In genomic region chr1:167933779-167934178, GRCh38 we compare ENCODE assay signal across 11 cellular contexts. TPM values are rescaled to one million over a fixed set of nuclear protein-coding genes. Genes with fewer than 3 reads are reported as not detected.
DNase-seq lines count a peak whose midpoint lies in the region; ATAC-seq and TF ChIP-seq lines count a peak whose summit lies in the region.
"Had no signal": no experiment of that assay in that cellular context is flagged by ENCODE, and none has a peak within 500 bp of the region (broad histone marks: within the 10 kb centered on the region; RNA-seq: fewer than 3 reads in every experiment).

No MANE protein-coding gene starts in this region.

- H4K20me1 ChIP-seq in SU-DHL-6 (ENCODE audit: low read depth, low read length) (peaks cover 9% of the 10 kb centered on the region; the same call in 1 of the 2 replicates), smooth muscle cell (ENCODE audit: low read depth) (peaks cover 46% of the 10 kb centered on the region)

- H3K27ac Mint-ChIP-seq in activated CD4-positive, alpha-beta T cell treated with anti-CD3 and anti-CD28 coated beads, Interleukin-2, amount 10 ng/mL, durations not matched to agents 24 days and 14 days, result no peak overlapping the region

- H3K4me1 Mint-ChIP-seq in activated CD4-positive, alpha-beta T cell treated with anti-CD3 and anti-CD28 coated beads, Interleukin-2, amount 10 ng/mL, durations not matched to agents 24 days and 14 days, result peaks cover 32% of the 10 kb centered on the region

- H3K9me2 ChIP-seq in SU-DHL-6 (replicated peaks; ENCODE audit: insufficient read depth, low read length), result no peaks in the 10 kb centered on the region

- intact Hi-C loops in activated CD4-positive, alpha-beta T cell treated with anti-CD3 and anti-CD28 coated beads, Interleukin-2, amount 10 ng/mL, durations not matched to agents 24 days and 14 days (cut with micrococcal nuclease), result no loop called here

- no peak for TF ChIP-seq CTCF in SU-DHL-6 (IDR thresholded peaks at IDR 0.05; ENCODE audit: insufficient read depth, low read length, poor library complexity, severe bottlenecking)
- no peak for TF ChIP-seq CTCF in foreskin fibroblast (IDR thresholded peaks at IDR 0.05; ENCODE audit: low read depth, low read length)
- TF ChIP-seq CTCF in smooth muscle cell (IDR thresholded peaks at IDR 0.05; ENCODE audit: borderline replicate concordance, insufficient read depth, poor library complexity, severe bottlenecking), result no peak

- H3K9me3 ChIP-seq in SU-DHL-6 (ENCODE audit: insufficient read depth, low read length) (no peaks in the 10 kb centered on the region), smooth muscle cell (replicated peaks; ENCODE audit: low read depth) (no peaks in the 10 kb centered on the region)
- H3K9me3 ChIP-seq: SJCRH30 had no signal

- DNase-seq in activated CD4-positive, alpha-beta T cell treated with anti-CD3 and anti-CD28 coated beads, Interleukin-2, amount 10 ng/mL, durations not matched to agents 24 days and 14 days, result no peak
- DNase-seq in activated CD4-positive, alpha-beta T cell treated with anti-CD3 and anti-CD28 coated beads, Interleukin-2, amount 50 U/mL, for 48 hours, result no peak
- DNase-seq in foreskin fibroblast, result no peak
- no peak for DNase-seq in smooth muscle cell (lab: John Stamatoyannopoulos, UW; ENCODE audit: unreplicated experiment)
- no peak for DNase-seq in SW 1271 (lab: John Stamatoyannopoulos, UW)
- no peak for DNase-seq in AG08395 (ENCODE audit: low spot score)
- DNase-seq: effector CD4-positive, alpha-beta T cell; NCI-H187 treated with DMSO at 0.1 percent for 48 hours; SJCRH30 had no signal

- H3K27me3 Mint-ChIP-seq in activated CD4-positive, alpha-beta T cell treated with anti-CD3 and anti-CD28 coated beads, Interleukin-2, amount 10 ng/mL, durations not matched to agents 24 days and 14 days, result no peaks in the 10 kb centered on the region

- no peak overlapping the region for H3K27ac ChIP-seq in SU-DHL-6 (ENCODE audit: low read depth, low read length)
- peak overlapping the region; percentile 97 for H3K27ac ChIP-seq in smooth muscle cell (ENCODE audit: low read depth)
- H3K27ac ChIP-seq: SJCRH30 had no signal

- H2AFZ ChIP-seq in SU-DHL-6 (ENCODE audit: low read depth, low read length, severe bottlenecking), result no peak overlapping the region
- H2AFZ ChIP-seq in smooth muscle cell (ENCODE audit: low read depth), result no peak overlapping the region

- H3K36me3 Mint-ChIP-seq in activated CD4-positive, alpha-beta T cell treated with anti-CD3 and anti-CD28 coated beads, Interleukin-2, amount 10 ng/mL, durations not matched to agents 24 days and 14 days (ENCODE audit: low read depth), result peaks cover 2% of the 10 kb centered on the region

- H3K4me3 Mint-ChIP-seq in activated CD4-positive, alpha-beta T cell treated with anti-CD3 and anti-CD28 coated beads, Interleukin-2, amount 10 ng/mL, durations not matched to agents 24 days and 14 days, result peak overlapping the region; percentile 1

- H3K9ac ChIP-seq in SU-DHL-6 (ENCODE audit: low read length) (no peak overlapping the region), smooth muscle cell (ENCODE audit: low read depth) (no peak overlapping the region)

- H3K9me3 Mint-ChIP-seq in activated CD4-positive, alpha-beta T cell treated with anti-CD3 and anti-CD28 coated beads, Interleukin-2, amount 10 ng/mL, durations not matched to agents 24 days and 14 days, result no peaks in the 10 kb centered on the region

- 80% methylated on average over 4 of the region's 4 CpGs for WGBS in smooth muscle cell (ENCODE audit: low lambda C conversion rate)

- H3F3A ChIP-seq in SU-DHL-6 (ENCODE audit: insufficient read depth), result no peaks in the 10 kb centered on the region
- H3F3A ChIP-seq in smooth muscle cell (ENCODE audit: low read depth), result peaks cover 5% of the 10 kb centered on the region

- no peaks in the 10 kb centered on the region for H3K36me3 ChIP-seq in SU-DHL-6 (ENCODE audit: low read length)
- no peaks in the 10 kb centered on the region for H3K36me3 ChIP-seq in smooth muscle cell (ENCODE audit: low read depth)
- H3K36me3 ChIP-seq: SJCRH30 had no signal

- no peaks in the 10 kb centered on the region for H3K27me3 ChIP-seq in SU-DHL-6 (ENCODE audit: low read length)
- no peaks in the 10 kb centered on the region for H3K27me3 ChIP-seq in smooth muscle cell (ENCODE audit: low read depth)
- H3K27me3 ChIP-seq: SJCRH30 had no signal

- no peak for ATAC-seq in GM19351 (IDR thresholded peaks at IDR 0.05; ENCODE audit: unreplicated experiment)

- H3K4me2 ChIP-seq in SU-DHL-6 (ENCODE audit: low read depth, low read length, poor library complexity, severe bottlenecking) (peak overlapping the region; percentile 87), smooth muscle cell (peak overlapping the region; percentile 88)

- H3K4me3 ChIP-seq in SU-DHL-6 (ENCODE audit: insufficient read depth, low read length, poor library complexity, severe bottlenecking), result no peak overlapping the region
- H3K4me3 ChIP-seq in foreskin fibroblast (ENCODE audit: low read depth in 1 of 2, low read length in 2 of 2), result peak overlapping the region; percentile 68 to 93
- H3K4me3 ChIP-seq in smooth muscle cell, result peak overlapping the region; percentile 71

- H3K79me2 ChIP-seq in SU-DHL-6 (ENCODE audit: insufficient read depth, low read length) (peaks cover 41% of the 10 kb centered on the region), smooth muscle cell (ENCODE audit: low read depth) (peaks cover 80% of the 10 kb centered on the region)

- peaks cover 18% of the 10 kb centered on the region for H3K4me1 ChIP-seq in smooth muscle cell (ENCODE audit: low read depth)
- H3K4me1 ChIP-seq: SJCRH30 had no signal

RNA-seq across cellular contexts. Expression of gene DCAF6, which starts 2.7 kb away (rescaled TPM):
- 20.6 and 24.1 TPM in 2 replicates for total RNA-seq in activated CD4-positive, alpha-beta T cell treated with anti-CD3 and anti-CD28 coated beads, Interleukin-2, amount 10 ng/mL, durations not matched to agents 24 days and 14 days
- 30.0 and 34.9 TPM in 2 replicates for total RNA-seq in smooth muscle cell
- 27.4 and 33.6 TPM in 2 replicates for polyA plus RNA-seq in smooth muscle cell

RNA-seq across cellular contexts. Expression of gene MPC2, which starts 3.1 kb away (rescaled TPM):
- 32.2 and 38.9 TPM in 2 replicates for total RNA-seq in activated CD4-positive, alpha-beta T cell treated with anti-CD3 and anti-CD28 coated beads, Interleukin-2, amount 10 ng/mL, durations not matched to agents 24 days and 14 days
- 47.1 and 58.2 TPM in 2 replicates for total RNA-seq in smooth muscle cell
- 66.5 and 69.9 TPM in 2 replicates for polyA plus RNA-seq in smooth muscle cell

RNA-seq across cellular contexts. Expression of gene ADCY10, which starts 19.8 kb away (rescaled TPM):
- total RNA-seq in activated CD4-positive, alpha-beta T cell treated with anti-CD3 and anti-CD28 coated beads, Interleukin-2, amount 10 ng/mL, durations not matched to agents 24 days and 14 days, result 0.09 and 0.19 TPM in 2 replicates
- 0.18 TPM in 1 of 2 replicates, not detected in the other for total RNA-seq in smooth muscle cell
- polyA plus RNA-seq in smooth muscle cell, result not detected in 2 replicates
